Comparison of ENCODE assay signal across 18 cellular contexts in genomic region chr6:169828176-169828575, GRCh38.
"Had no signal": no experiment of that assay in that cellular context is flagged by ENCODE, and none has a peak within 500 bp of the region (broad histone marks: within the 10 kb centered on the region; RNA-seq: fewer than 3 reads in every experiment).

No MANE protein-coding gene starts in this region.

- H3K27ac Mint-ChIP-seq: activated CD4-positive, alpha-beta T cell treated with anti-CD3 and anti-CD28 coated beads for 36 hours; activated naive CD8-positive, alpha-beta T cell treated with anti-CD3 and anti-CD28 coated beads for 36 hours; stimulated activated memory B cell treated with anti-CD40 and anti-IgM and Interleukin-4, amounts not matched to agents 10 μg/mL and 1 μg/mL and 100 μg/mL, for 72 hours; WTC11 had no signal

- H3K4me3 Mint-ChIP-seq: activated CD4-positive, alpha-beta T cell treated with anti-CD3 and anti-CD28 coated beads for 36 hours; activated naive CD8-positive, alpha-beta T cell treated with anti-CD3 and anti-CD28 coated beads for 36 hours; stimulated activated memory B cell treated with anti-CD40 and anti-IgM and Interleukin-4, amounts not matched to agents 10 μg/mL and 1 μg/mL and 100 μg/mL, for 72 hours; T-cell; WTC11 had no signal

- DNase-seq: activated CD4-positive, alpha-beta T cell treated with anti-CD3 and anti-CD28 coated beads for 36 hours; activated CD4-positive, alpha-beta T cell treated with anti-CD3 and anti-CD28 coated beads, Interleukin-2, amount 50 U/mL, for 48 hours; activated gamma-delta T cell treated with Interleukin-2 at 50 U/mL for 16 hours; activated naive CD8-positive, alpha-beta T cell treated with anti-CD3 and anti-CD28 coated beads for 36 hours; amygdala; body of pancreas; erythroblast; hypothalamus; kidney; left ventricle myocardium inferior; stimulated activated CD4-positive, alpha-beta T cell treated with anti-CD3 and anti-CD28 coated beads, Interleukin-4, amount 100 ng/mL, for 4 hours; T-cell had no signal

- H3K36me3 ChIP-seq: left ventricle myocardium inferior, thoracic aorta had no signal

- H3K4me3 ChIP-seq: body of pancreas, left ventricle myocardium inferior, smooth muscle cell, thoracic aorta had no signal

- H3K36me3 Mint-ChIP-seq: activated naive CD8-positive, alpha-beta T cell treated with anti-CD3 and anti-CD28 coated beads for 36 hours; stimulated activated memory B cell treated with anti-CD40 and anti-IgM and Interleukin-4, amounts not matched to agents 10 μg/mL and 1 μg/mL and 100 μg/mL, for 72 hours; T-cell had no signal

- H3K4me1 Mint-ChIP-seq: activated CD4-positive, alpha-beta T cell treated with anti-CD3 and anti-CD28 coated beads for 36 hours had no signal

- ATAC-seq: activated CD4-positive, alpha-beta T cell treated with anti-CD3 and anti-CD28 coated beads for 36 hours; body of pancreas; sciatic nerve; SK-N-SH treated with all-trans-retinoic acid at 6 μM for 48 hours; stimulated activated memory B cell treated with anti-CD40 and anti-IgM and Interleukin-4, amounts not matched to agents 10 μg/mL and 1 μg/mL and 100 μg/mL, for 72 hours; T-cell had no signal

- H3K9me3 ChIP-seq: body of pancreas, thoracic aorta had no signal

- H3K4me2 ChIP-seq: smooth muscle cell had no signal

- H3K27ac ChIP-seq: body of pancreas, left ventricle myocardium inferior, thoracic aorta had no signal

- H3K27me3 ChIP-seq: body of pancreas had no signal
